19 cellular contexts compared by ENCODE assay signal in genomic region chr7:39894904-39895303, GRCh38.
"Had no signal": no experiment of that assay in that cellular context is flagged by ENCODE, and none has a peak within 500 bp of the region (broad histone marks: within the 10 kb centered on the region; RNA-seq: fewer than 3 reads in every experiment).

No MANE protein-coding gene starts in this region.

- H3K27ac ChIP-seq: brain microvascular endothelial cell, psoas muscle, right lobe of liver, suprapubic skin, upper lobe of left lung had no signal

- ATAC-seq: activated CD4-positive, CD25-positive, alpha-beta regulatory T cell treated with anti-CD3 and anti-CD28 coated beads, Interleukin-2, amount 50 U/mL, for 24 hours; effector memory CD8-positive, alpha-beta T cell; psoas muscle; right lobe of liver; stimulated activated naive CD8-positive, alpha-beta T cell treated with anti-CD3 and anti-CD28 coated beads, Interleukin-15, Interleukin-2, amounts not matched to agents 100 U/mL and 50 U/mL, for 24 hours; T-cell had no signal

- H3K4me1 Mint-ChIP-seq: activated naive CD8-positive, alpha-beta T cell treated with anti-CD3 and anti-CD28 coated beads for 36 hours had no signal

- H3K4me3 Mint-ChIP-seq: activated naive CD8-positive, alpha-beta T cell treated with anti-CD3 and anti-CD28 coated beads for 36 hours; activated T-helper 1 cell treated with anti-CD3 and anti-CD28 coated beads, Interleukin-12 subunit alpha, Interleukin-12 subunit beta, Interleukin-2, Interleukin-4 antibody, amounts not matched to agents 30 ng/mL and 10 ng/mL and 1 ng/mL, durations not matched to agents 14 hours and 24 hours and 36 hours; dendritic cell treated with granulocyte-macrophage colony-stimulating factor and Interleukin-4, amounts not matched to agents 40 ng/mL and 50 ng/mL, for 4 days; effector memory CD8-positive, alpha-beta T cell; nephron progenitor cell; T-cell had no signal

- H3K9me3 ChIP-seq: psoas muscle, right lobe of liver, suprapubic skin, upper lobe of left lung had no signal

- H3K9me3 Mint-ChIP-seq: activated naive CD8-positive, alpha-beta T cell treated with anti-CD3 and anti-CD28 coated beads for 36 hours; activated T-helper 1 cell treated with anti-CD3 and anti-CD28 coated beads, Interleukin-12 subunit alpha, Interleukin-12 subunit beta, Interleukin-2, Interleukin-4 antibody, amounts not matched to agents 30 ng/mL and 10 ng/mL and 1 ng/mL, durations not matched to agents 14 hours and 24 hours and 36 hours; dendritic cell treated with granulocyte-macrophage colony-stimulating factor and Interleukin-4, amounts not matched to agents 40 ng/mL and 50 ng/mL, for 4 days; effector memory CD8-positive, alpha-beta T cell; nephron progenitor cell; T-cell had no signal

- H3K36me3 ChIP-seq: brain microvascular endothelial cell, right lobe of liver, suprapubic skin, upper lobe of left lung had no signal

- H3K4me3 ChIP-seq: psoas muscle, right lobe of liver, suprapubic skin, upper lobe of left lung had no signal

- DNase-seq: activated naive CD8-positive, alpha-beta T cell treated with anti-CD3 and anti-CD28 coated beads for 36 hours; amygdala; brain microvascular endothelial cell; cerebellar nuclear complex; effector memory CD8-positive, alpha-beta T cell; glutamatergic neuron; kidney glomerular epithelial cell; nephron progenitor cell; occipital lobe; psoas muscle; right lobe of liver; stimulated activated naive CD8-positive, alpha-beta T cell treated with anti-CD3 and anti-CD28 coated beads, Interleukin-15, Interleukin-2, amounts not matched to agents 100 U/mL and 50 U/mL, for 24 hours; T-cell; T1000; upper lobe of left lung had no signal

- H3K27me3 ChIP-seq: brain microvascular endothelial cell, right lobe of liver, suprapubic skin, upper lobe of left lung had no signal

- H3K4me1 ChIP-seq: right lobe of liver had no signal

- H3K27ac Mint-ChIP-seq: activated naive CD8-positive, alpha-beta T cell treated with anti-CD3 and anti-CD28 coated beads for 36 hours; activated T-helper 1 cell treated with anti-CD3 and anti-CD28 coated beads, Interleukin-12 subunit alpha, Interleukin-12 subunit beta, Interleukin-2, Interleukin-4 antibody, amounts not matched to agents 30 ng/mL and 10 ng/mL and 1 ng/mL, durations not matched to agents 14 hours and 24 hours and 36 hours; dendritic cell treated with granulocyte-macrophage colony-stimulating factor and Interleukin-4, amounts not matched to agents 40 ng/mL and 50 ng/mL, for 4 days; effector memory CD8-positive, alpha-beta T cell; nephron progenitor cell; T-cell had no signal

- H3K36me3 Mint-ChIP-seq: activated naive CD8-positive, alpha-beta T cell treated with anti-CD3 and anti-CD28 coated beads for 36 hours; T-cell had no signal

- H3K27me3 Mint-ChIP-seq: dendritic cell treated with granulocyte-macrophage colony-stimulating factor and Interleukin-4, amounts not matched to agents 40 ng/mL and 50 ng/mL, for 4 days had no signal
